Comparison of ENCODE assay signal across 8 cellular contexts in the genomic region with DNA sequence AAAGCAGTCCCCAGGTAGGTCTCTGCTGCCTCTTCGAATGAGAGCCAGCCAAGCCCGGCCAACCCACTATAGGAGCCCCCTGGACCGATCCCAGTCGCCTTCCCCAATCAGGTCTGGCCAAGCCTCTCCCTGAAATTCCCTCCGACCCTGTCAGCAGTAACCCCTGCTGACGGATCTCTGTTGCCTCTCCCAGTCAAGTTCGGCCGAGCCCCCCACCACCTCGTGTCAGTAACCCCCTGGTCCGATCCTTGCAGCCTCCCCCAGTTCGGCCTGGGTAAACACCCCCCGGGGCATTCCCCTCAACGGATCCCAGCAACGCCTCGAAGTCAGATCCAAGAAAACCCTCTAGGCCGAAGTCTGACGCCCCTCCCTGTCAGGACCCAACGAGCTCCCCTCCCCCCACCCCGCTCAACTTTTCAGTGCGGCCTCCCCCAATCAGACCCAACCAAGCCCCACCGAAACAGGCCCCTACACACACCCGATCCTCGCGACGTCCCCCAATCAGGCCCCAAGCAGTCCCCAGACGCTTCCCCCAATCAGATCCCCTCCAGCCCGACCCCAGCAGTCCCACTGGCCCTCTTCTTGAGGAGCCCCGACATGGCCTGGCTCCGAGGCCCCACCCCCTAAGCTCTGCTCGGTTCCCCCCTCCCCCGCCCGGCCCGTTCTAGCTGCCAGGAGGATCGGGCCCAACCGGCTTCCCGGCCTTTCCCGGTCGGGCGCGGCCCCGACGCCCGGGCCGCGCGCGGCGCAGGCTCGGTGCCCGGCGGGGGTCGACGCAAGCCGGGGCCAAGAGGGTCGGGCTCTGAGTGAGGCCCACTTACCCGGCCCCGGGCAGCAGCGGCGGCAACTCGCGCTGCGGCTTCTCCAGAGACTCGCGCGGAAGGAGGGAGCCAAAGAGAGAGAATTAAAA. TPM values are rescaled to one million over a fixed set of nuclear protein-coding genes. Genes with fewer than 3 reads are reported as not detected.
A peak's percentile ranks its signal among the peaks of the same experiment; 100 is the strongest.
DNase-seq lines count a peak whose midpoint lies in the region; ATAC-seq and TF ChIP-seq lines count a peak whose summit lies in the region.

No MANE protein-coding gene starts in this region.

- H3K27ac ChIP-seq in thoracic aorta: peak overlapping the region; percentile 95 to 96

- H3K4me1 ChIP-seq in thoracic aorta (ENCODE audit: control insufficient read depth in 1 of 2, low read depth in 2 of 2): peaks cover 21 to 39% of the 10 kb centered on the region in 2 donors

- H3K9me3 Mint-ChIP-seq in activated T-cell treated with anti-CD3 and anti-CD28 coated beads, Interleukin-2, amount 50 U/mL, for 4 hours: no peaks in the 10 kb centered on the region

- no peak for TF ChIP-seq CTCF in thoracic aorta (IDR thresholded peaks at IDR 0.05)

- no peaks in the 10 kb centered on the region for H3K9me3 ChIP-seq in thoracic aorta

- peaks cover 24% of the 10 kb centered on the region for H3K4me1 Mint-ChIP-seq in activated T-cell treated with anti-CD3 and anti-CD28 coated beads, Interleukin-2, amount 50 U/mL, for 4 hours (ENCODE audit: low read depth)

- peaks cover 13% of the 10 kb centered on the region for H3K36me3 ChIP-seq in thoracic aorta

- ATAC-seq in HG02870 (IDR thresholded peaks at IDR 0.05; ENCODE audit: unreplicated experiment) (peak; percentile 10), esophagus mucosa (peak; percentile 70), thoracic aorta (ENCODE audit: insufficient number of reproducible peaks, low FRiP score, low read depth) (peak; percentile 66)
- ATAC-seq in activated T-cell treated with anti-CD3 and anti-CD28 coated beads, Interleukin-2, amount 50 U/mL, for 4 hours: peak; percentile 19 to 29

- no peaks in the 10 kb centered on the region for H3K27me3 ChIP-seq in thoracic aorta (replicated peaks; ENCODE audit: insufficient read depth)

- peaks cover 19% of the 10 kb centered on the region for H3K36me3 Mint-ChIP-seq in activated T-cell treated with anti-CD3 and anti-CD28 coated beads, Interleukin-2, amount 50 U/mL, for 4 hours (ENCODE audit: insufficient read depth)

- H3K4me3 Mint-ChIP-seq in activated T-cell treated with anti-CD3 and anti-CD28 coated beads, Interleukin-2, amount 50 U/mL, for 4 hours: peak overlapping the region; percentile 94

- peak overlapping the region; percentile 94 for H3K4me3 ChIP-seq in thoracic aorta

- DNase-seq in NCI-H2081 (lab: John Stamatoyannopoulos, UW) (peak; percentile 33 to 58), NCI-H2081 treated with DMSO at 0.1 percent for 48 hours (lab: John Stamatoyannopoulos, UW) (no peak), NCI-H446 treated with DMSO at 0.1 percent for 48 hours (lab: John Stamatoyannopoulos, UW) (peak; percentile 13), myocyte (ENCODE audit: low read depth) (peak; percentile 69), thoracic aorta (ENCODE audit: low spot score) (no peak)
- peak; percentile 39 for DNase-seq in activated T-cell treated with anti-CD3 and anti-CD28 coated beads, Interleukin-2, amount 50 U/mL, for 4 hours

- no peaks in the 10 kb centered on the region for H3K27me3 Mint-ChIP-seq in activated T-cell treated with anti-CD3 and anti-CD28 coated beads, Interleukin-2, amount 50 U/mL, for 4 hours (ENCODE audit: low read depth)

RNA-seq across cellular contexts. Expression of a gene that starts 1.8 kb away (rescaled TPM):
- total RNA-seq in activated T-cell treated with anti-CD3 and anti-CD28 coated beads, Interleukin-2, amount 50 U/mL, for 4 hours: 100 to 1,000 TPM; 223 to 236 (median 232) TPM
- total RNA-seq in esophagus mucosa (36.0 TPM), myocyte (45.6 and 51.3 TPM in 2 replicates), thoracic aorta (10 to 100 TPM; 79.0 to 88.9 TPM)
- 66.3 TPM for polyA plus RNA-seq in myocyte (2012)

RNA-seq across cellular contexts. Expression of a gene that starts 12.6 kb away (rescaled TPM):
- total RNA-seq in activated T-cell treated with anti-CD3 and anti-CD28 coated beads, Interleukin-2, amount 50 U/mL, for 4 hours: 100 to 1,000 TPM; 223 to 251 (median 235) TPM
- total RNA-seq in esophagus mucosa (122 TPM), myocyte (200 and 262 TPM in 2 replicates), thoracic aorta (100 to 1,000 TPM; 252 to 308 TPM)
- polyA plus RNA-seq in myocyte (2012): 205 TPM

RNA-seq across cellular contexts. Expression of a gene that starts 15.4 kb away (rescaled TPM):
- total RNA-seq in activated T-cell treated with anti-CD3 and anti-CD28 coated beads, Interleukin-2, amount 50 U/mL, for 4 hours: 10 to 100 TPM; 92.8 to 95.1 (median 93.8) TPM
- total RNA-seq in esophagus mucosa: 60.9 TPM
- 73.1 and 96.8 TPM in 2 replicates for total RNA-seq in myocyte
- polyA plus RNA-seq in myocyte (2012): 152 TPM
- 10 to 100 TPM; 30.7 to 50.0 TPM for total RNA-seq in thoracic aorta

RNA-seq across cellular contexts. Expression of a gene that starts 25.5 kb away (rescaled TPM):
- 1 to 10 TPM; 7.9 to 9.9 (median 9.4) TPM for total RNA-seq in activated T-cell treated with anti-CD3 and anti-CD28 coated beads, Interleukin-2, amount 50 U/mL, for 4 hours
- total RNA-seq in esophagus mucosa (11.1 TPM), myocyte (11.9 and 12.2 TPM in 2 replicates), thoracic aorta (1 to 10 TPM; 3.0 to 3.9 TPM)
- polyA plus RNA-seq in myocyte (2012): 11.6 TPM

RNA-seq across cellular contexts. Expression of a gene that starts 29.7 kb away (rescaled TPM):
- total RNA-seq in activated T-cell treated with anti-CD3 and anti-CD28 coated beads, Interleukin-2, amount 50 U/mL, for 4 hours: not detected
- total RNA-seq in esophagus mucosa (not detected), myocyte (0.05 and 0.24 TPM in 2 replicates), thoracic aorta (not detected)
- 0.33 TPM for polyA plus RNA-seq in myocyte (2012)

Comparison
In these comparisons a context has a peak if more than half of its experiments do, and no peak if none do; other contexts are left out.
1. DNase-seq: peak in NCI-H2081 (2 of 2), NCI-H446 treated with DMSO at 0.1 percent for 48 hours (single experiment), activated T-cell treated with anti-CD3 and anti-CD28 coated beads, Interleukin-2, amount 50 U/mL, for 4 hours (single experiment) and myocyte (single experiment); none in NCI-H2081 treated with DMSO at 0.1 percent for 48 hours (single experiment) and thoracic aorta (single experiment).
2. ATAC-seq: peak in every context shown above with its lines; median percentile 70 in esophagus mucosa; 66 in thoracic aorta; 24 in activated T-cell treated with anti-CD3 and anti-CD28 coated beads, Interleukin-2, amount 50 U/mL, for 4 hours; 10 in HG02870.